ENCODE assay signal across 8 cellular contexts in the genomic region with DNA sequence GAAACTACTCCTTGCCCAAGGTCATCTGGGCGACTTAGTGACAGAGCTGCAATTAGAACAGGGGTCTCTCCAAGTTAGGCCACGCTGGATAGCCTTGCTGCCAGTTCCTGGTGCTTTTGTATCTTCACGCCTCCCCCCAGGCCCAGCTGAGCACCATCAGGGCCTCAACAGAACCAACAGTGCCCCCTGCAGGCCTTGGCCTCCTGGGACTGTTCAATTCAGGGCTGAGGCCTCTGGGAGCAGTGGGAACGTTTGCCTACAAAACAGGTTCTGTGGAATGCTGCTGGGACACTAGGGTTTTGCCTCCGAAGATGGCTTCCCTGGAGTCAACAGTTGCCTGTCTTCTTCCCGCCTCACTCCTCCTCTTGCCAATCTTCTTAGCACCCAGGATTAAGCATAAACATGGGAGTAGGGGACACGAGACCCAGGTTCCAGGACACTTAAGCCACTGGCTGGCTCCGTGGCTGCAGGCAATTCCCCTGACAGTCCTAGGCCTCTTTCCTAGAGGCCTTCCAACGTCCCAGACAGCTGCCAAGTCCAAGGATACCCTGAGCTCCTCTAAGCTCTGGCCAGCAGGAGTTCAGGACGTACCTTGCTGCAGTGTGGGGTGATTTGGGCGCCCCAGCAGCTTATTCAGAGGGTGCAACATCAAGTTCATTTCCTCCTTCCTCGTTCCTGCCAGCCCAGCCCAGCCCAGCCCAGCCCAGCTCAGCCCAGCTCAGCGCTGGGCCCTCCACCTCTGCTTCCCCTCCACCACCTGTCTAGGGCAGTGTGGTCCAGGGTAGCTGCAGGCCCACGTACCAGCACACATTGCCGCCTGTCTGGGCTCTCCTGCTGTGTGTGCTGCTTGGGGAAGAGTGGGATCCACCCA.
DNase-seq lines count a peak whose midpoint lies in the region; ATAC-seq and TF ChIP-seq lines count a peak whose summit lies in the region.

No MANE protein-coding gene starts in this region.

- ATAC-seq in HG03280 (IDR thresholded peaks at IDR 0.05; ENCODE audit: unreplicated experiment): no peak

- H3K4me3 ChIP-seq in OCI-LY7 (ENCODE audit: low read depth, low read length, poor library complexity, severe bottlenecking): no peak overlapping the region

- intact Hi-C loops in OCI-LY7 (cut with micrococcal nuclease; ENCODE audit: unreplicated experiment): loop anchor here (1.0 to 10.0 kb wide), 4 partner anchors 132 to 528 kb away; no protein-coding TSS in a partner anchor

- H4K20me1 ChIP-seq in OCI-LY7 (ENCODE audit: insufficient read depth, low read length): no peaks in the 10 kb centered on the region

- H3K4me2 ChIP-seq in OCI-LY7 (ENCODE audit: low read length): no peak overlapping the region

- POLR2A ChIA-PET in OCI-LY7 (lab: Charles Lee): interaction anchor here (0.6 kb wide), 1 partner anchor 277 kb away, joined by 4 read pairs; no protein-coding TSS in a partner anchor

- TF ChIP-seq CTCF in AG09319 (IDR thresholded peaks at IDR 0.05; ENCODE audit: low read depth, low read length): peak; percentile 17
- peak; percentile 19 for TF ChIP-seq CTCF in GM20000 (IDR thresholded peaks at IDR 0.05; ENCODE audit: extremely low read depth, missing control alignments)
- peak; percentile 90 for TF ChIP-seq CTCF in OCI-LY7 (conservative IDR thresholded peaks at IDR 0.05; ENCODE audit: low read length)

- DNase-seq in AG09319 (ENCODE audit: extremely low read depth, low read depth) (no peak), GM20000 (ENCODE audit: low spot score) (peak; percentile 75), OCI-LY7 (ENCODE audit: low spot score) (peak; percentile 68), iPS DF 19.7 (ENCODE audit: low read depth, low spot score) (peak; percentile 54), NCI-H2107 (lab: John Stamatoyannopoulos, UW) (no peak)
- DNase-seq in activated gamma-delta T cell treated with anti-CD3 and anti-CD28 coated beads, Interleukin-2, amount 50 U/mL, for 16 hours (ENCODE audit: low read depth): peak; percentile 22
- DNase-seq in stimulated activated CD4-positive, alpha-beta T cell treated with anti-CD3 and anti-CD28 coated beads, Interleukin-1b, Interleukin-23, amount 100 ng/mL, for 24 hours (ENCODE audit: low read depth in 4 of 4, low spot score in 1 of 4): peak in 3 of 4 experiments; percentile 20 to 35 (median 21)

- CTCF ChIA-PET in OCI-LY7 (lab: Charles Lee; ENCODE audit: unreplicated experiment): interaction anchor here (0.6 kb wide), 2 partner anchors 10 to 19 kb away, joined by 3 read pairs; no protein-coding TSS in a partner anchor

- H3K27ac ChIP-seq in OCI-LY7 (ENCODE audit: low read depth, low read length, poor library complexity, severe bottlenecking): no peak overlapping the region

- H3K4me1 ChIP-seq in OCI-LY7 (ENCODE audit: insufficient read depth, low read length, poor library complexity, severe bottlenecking): no peaks in the 10 kb centered on the region

- no peaks in the 10 kb centered on the region for H3K9me2 ChIP-seq in OCI-LY7 (ENCODE audit: insufficient read depth, low read length)

- no TSS peak for BruUV-seq in OCI-LY7 (replicated peaks; lab: Mats Ljungman, UMichigan)

- H2AFZ ChIP-seq in OCI-LY7 (ENCODE audit: low read length): no peak overlapping the region

- no peaks in the 10 kb centered on the region for H3K79me2 ChIP-seq in OCI-LY7 (ENCODE audit: insufficient read depth, low read depth, low read length)

- H3K36me3 ChIP-seq in OCI-LY7 (ENCODE audit: insufficient read depth, low read length): no peaks in the 10 kb centered on the region

- H3K9me3 ChIP-seq in OCI-LY7 (ENCODE audit: low read length): no peaks in the 10 kb centered on the region

Comparison
In these comparisons a context has a peak if more than half of its experiments do, and no peak if none do; other contexts are left out.
1. DNase-seq: peak in GM20000 (single experiment), OCI-LY7 (single experiment), activated gamma-delta T cell treated with anti-CD3 and anti-CD28 coated beads, Interleukin-2, amount 50 U/mL, for 16 hours (single experiment), iPS DF 19.7 (single experiment) and stimulated activated CD4-positive, alpha-beta T cell treated with anti-CD3 and anti-CD28 coated beads, Interleukin-1b, Interleukin-23, amount 100 ng/mL, for 24 hours (3 of 4); none in AG09319 (single experiment) and NCI-H2107 (single experiment).
2. CTCF ChIP-seq: peak in every context shown above with its lines; median percentile 90 in OCI-LY7; 19 in GM20000; 17 in AG09319.